ENCODE assay signal across 16 cellular contexts in the genomic region with DNA sequence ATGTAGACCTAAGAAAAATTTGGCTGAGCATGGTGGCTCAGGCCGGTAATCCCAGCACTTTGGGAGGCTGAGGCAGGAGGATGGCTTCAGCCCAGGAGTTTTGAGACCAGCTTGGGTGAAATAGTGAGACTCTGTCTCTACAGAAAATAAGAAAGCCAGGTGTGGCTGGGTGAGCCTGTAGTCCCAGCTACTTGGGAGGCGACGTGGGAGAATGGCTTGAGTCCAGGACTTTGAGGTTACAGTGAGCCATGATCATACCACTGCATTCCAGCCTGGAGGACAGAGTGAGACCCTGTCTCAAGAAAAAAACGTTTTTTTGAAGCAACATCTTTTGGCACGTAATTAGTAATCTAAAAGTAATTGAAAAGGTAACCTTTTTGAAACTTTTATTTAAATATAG.
A peak's percentile ranks its signal among the peaks of the same experiment; 100 is the strongest.
DNase-seq lines count a peak whose midpoint lies in the region; ATAC-seq and TF ChIP-seq lines count a peak whose summit lies in the region.
"Had no signal": no experiment of that assay in that cellular context is flagged by ENCODE, and none has a peak within 500 bp of the region (broad histone marks: within the 10 kb centered on the region; RNA-seq: fewer than 3 reads in every experiment).

No MANE protein-coding gene starts in this region.

- DNase-seq in heart left ventricle (no peak), left cardiac atrium (no peak), astrocyte of the cerebellum (ENCODE audit: low read depth) (peak; percentile 48), iris pigment epithelial cell (ENCODE audit: low read depth) (peak; percentile 72), tibial artery (no peak), T-helper 1 cell (no peak), G401 (ENCODE audit: low spot score) (no peak)
- DNase-seq: 8988T; activated B cell treated with CpG ODN at 0.5 μM for 24 hours; activated CD8-positive, alpha-beta T cell treated with anti-CD3 and anti-CD28 coated beads, Interleukin-2, amount 10 ng/mL, durations not matched to agents 7 days and 5 days; activated naive CD8-positive, alpha-beta T cell treated with anti-CD3 and anti-CD28 coated beads, Interleukin-2, amount 50 U/mL, for 24 hours; colonic mucosa; NCI-H1105 treated with DMSO at 0.1 percent for 48 hours; NCI-H2171 had no signal

- TF ChIP-seq CTCF in heart left ventricle (IDR thresholded peaks at IDR 0.05) (no peak), astrocyte of the cerebellum (IDR thresholded peaks at IDR 0.05; ENCODE audit: low read depth, low read length, missing control alignments) (no peak), tibial artery (IDR thresholded peaks at IDR 0.05) (no peak)

- H3K9me3 ChIP-seq in heart left ventricle (no peaks in the 10 kb centered on the region), tibial artery (no peaks in the 10 kb centered on the region)
- H3K9me3 ChIP-seq: BLaER1 treated with 17β-estradiol and CSF1 and Interleukin-3, amounts not matched to agents 10 nM and 100 nM; colonic mucosa had no signal

- 78 to 90% (median 87%) methylated on average over 5 of the region's 5 CpGs for WGBS in heart left ventricle, 4 donors

- H3K4me1 ChIP-seq in heart left ventricle = peaks cover 0 to 50% (median 24%) of the 10 kb centered on the region in 12 donors
- H3K4me1 ChIP-seq in tibial artery = peaks cover 0 to 97% (median 43%) of the 10 kb centered on the region in 4 donors
- H3K4me1 ChIP-seq: colonic mucosa had no signal

- ATAC-seq in heart left ventricle = peak in 1 of 4 donors; percentile 21
- no peak for ATAC-seq in left cardiac atrium
- no peak for ATAC-seq in HG02642 (IDR thresholded peaks at IDR 0.05; ENCODE audit: poor library complexity, unreplicated experiment)
- ATAC-seq: activated CD8-positive, alpha-beta T cell treated with anti-CD3 and anti-CD28 coated beads, Interleukin-2, amount 10 ng/mL, durations not matched to agents 7 days and 5 days; activated naive CD8-positive, alpha-beta T cell treated with anti-CD3 and anti-CD28 coated beads, Interleukin-2, amount 50 U/mL, for 24 hours had no signal

- no peaks in the 10 kb centered on the region for H3K27me3 ChIP-seq in heart left ventricle
- H3K27me3 ChIP-seq in tibial artery = no peaks in the 10 kb centered on the region
- H3K27me3 ChIP-seq: BLaER1 treated with 17β-estradiol and CSF1 and Interleukin-3, amounts not matched to agents 10 nM and 100 nM; colonic mucosa had no signal

- intact Hi-C loops in heart left ventricle (cut with DNase I) = loop anchor here in 5 of 10 donors (5.0 to 10.0 kb wide), 4 partner anchors 57 to 75 kb away; a partner anchor contains a TSS
- intact Hi-C loops in left cardiac atrium (cut with DNase I) = loop anchor here in 1 of 2 donors (5.0 kb wide), 1 partner anchor 72 kb away; a partner anchor contains a TSS
- intact Hi-C loops in tibial artery (cut with DNase I; ENCODE audit: low total_unique reads) = loop anchor here (10.0 kb wide), 1 partner anchor 65 kb away; no protein-coding TSS in a partner anchor

- H3K27ac ChIP-seq in heart left ventricle = peak overlapping the region in 7 of 12 donors; percentile 2 to 67 (median 8)
- peak overlapping the region; percentile 62 to 70 for H3K27ac ChIP-seq in tibial artery
- H3K27ac ChIP-seq: BLaER1 treated with 17β-estradiol and CSF1 and Interleukin-3, amounts not matched to agents 10 nM and 100 nM; colonic mucosa had no signal

- H3K4me3 ChIP-seq in heart left ventricle = no peak overlapping the region
- no peak overlapping the region for H3K4me3 ChIP-seq in astrocyte of the cerebellum (ENCODE audit: low read depth, low read length)
- no peak overlapping the region for H3K4me3 ChIP-seq in tibial artery
- H3K4me3 ChIP-seq: BLaER1 treated with 17β-estradiol and CSF1 and Interleukin-3, amounts not matched to agents 10 nM and 100 nM; colonic mucosa had no signal

- no peak for TF ChIP-seq POLR2A in heart left ventricle (IDR thresholded peaks at IDR 0.05)

- in situ Hi-C loops in astrocyte of the cerebellum (cut with HindIII; ENCODE audit: low sequenced_read_pairs) = no loop called here
- in situ Hi-C loops in G401 (cut with HindIII; ENCODE audit: low sequenced_read_pairs) = no loop called here

- H3K36me3 ChIP-seq in heart left ventricle (peaks cover 0 to 77% (median 49%) of the 10 kb centered on the region in 9 donors), tibial artery (peaks cover 4 to 17% (median 6%) of the 10 kb centered on the region in 3 donors)
- H3K36me3 ChIP-seq: BLaER1 treated with 17β-estradiol and CSF1 and Interleukin-3, amounts not matched to agents 10 nM and 100 nM; colonic mucosa had no signal

Comparison
In these comparisons a context has a peak if more than half of its experiments do, and no peak if none do; other contexts are left out.
1. DNase-seq: peak in astrocyte of the cerebellum (single experiment) and iris pigment epithelial cell (single experiment); none in heart left ventricle (0 of 5), left cardiac atrium (single experiment), tibial artery (0 of 2), T-helper 1 cell (0 of 5) and G401 (single experiment).